In the genomic region with DNA sequence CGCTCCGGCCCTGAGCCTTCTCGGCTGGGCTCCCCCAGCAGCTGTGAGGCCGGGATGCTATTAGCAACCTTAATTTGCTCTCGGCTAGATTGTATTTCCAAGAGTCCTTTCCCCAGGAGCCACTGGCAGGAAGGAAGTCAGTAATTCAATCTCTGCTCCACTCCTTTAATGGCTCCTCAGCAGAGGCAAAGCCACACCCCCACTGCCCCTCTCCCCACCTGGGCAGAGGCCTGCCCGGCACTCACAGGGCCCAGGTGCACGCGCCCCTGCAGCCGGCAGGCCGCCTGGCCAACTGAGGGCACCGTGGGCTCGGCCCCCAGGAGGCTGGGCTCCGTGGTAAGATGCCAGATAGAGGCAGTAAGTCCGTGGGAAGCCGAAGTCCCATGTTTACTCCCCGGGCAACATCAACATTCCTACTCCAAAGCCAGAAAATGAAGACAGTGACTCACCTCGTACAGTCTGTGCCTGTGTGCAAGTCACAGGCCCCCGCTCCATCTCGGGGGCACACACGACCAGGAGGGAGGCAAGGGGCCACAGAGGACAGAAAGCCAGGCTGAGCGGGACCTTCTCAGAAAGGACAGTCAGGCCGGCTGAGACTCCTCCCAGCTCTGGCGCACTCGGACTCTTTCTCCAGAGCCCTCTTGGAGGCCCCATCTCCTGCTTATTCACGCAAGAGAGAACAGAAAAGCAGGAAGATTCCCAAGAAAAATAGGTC, we compare ENCODE assay signal across 10 cellular contexts. TPM values are rescaled to one million over a fixed set of nuclear protein-coding genes. Genes with fewer than 3 reads are reported as not detected.
DNase-seq lines count a peak whose midpoint lies in the region; ATAC-seq and TF ChIP-seq lines count a peak whose summit lies in the region.
"Had no signal": no experiment of that assay in that cellular context is flagged by ENCODE, and none has a peak within 500 bp of the region (broad histone marks: within the 10 kb centered on the region; RNA-seq: fewer than 3 reads in every experiment).

No MANE protein-coding gene starts in this region.

- intact Hi-C loops in left cardiac atrium (cut with DNase I): no loop called here

- TF ChIP-seq CTCF in HEK293 (tag by site-specific recombination; IDR thresholded peaks at IDR 0.05): no peak

- POLR2A ChIA-PET in HEK293 (lab: Yijun Ruan, JAX): interaction anchor here (0.6 kb wide), 1 partner anchor 82 kb away, joined by 3 read pairs; no protein-coding TSS in a partner anchor

- H3K4me3 ChIP-seq in HEK293 (ENCODE audit: low read depth, low read length): peak overlapping the region; percentile 21; the same call in 1 of the 2 replicates
- peak overlapping the region; percentile 23 for H3K4me3 ChIP-seq in skeletal muscle cell (ENCODE audit: low read depth, low read length)
- H3K4me3 ChIP-seq: lung had no signal

- peak; percentile 4 to 6 for ATAC-seq in left cardiac atrium
- ATAC-seq in activated CD4-positive, CD25-positive, alpha-beta regulatory T cell treated with anti-CD3 and anti-CD28 coated beads, Interleukin-2, amount 50 U/mL, for 24 hours: no peak
- ATAC-seq in HG02840 (IDR thresholded peaks at IDR 0.05; ENCODE audit: low FRiP score, unreplicated experiment): no peak

- DNase-seq in left cardiac atrium (no peak), skeletal muscle cell (ENCODE audit: low read depth) (no peak), AML-193 (lab: John Stamatoyannopoulos, UW) (no peak), SIG-M5 (lab: John Stamatoyannopoulos, UW) (no peak)
- DNase-seq: NCI-H226 had no signal

- H3K27ac ChIP-seq in HEK293 (ENCODE audit: extremely low read depth, low read depth, low read length): peak overlapping the region; percentile 28; the same call in 1 of the 2 replicates

- H3K4me1 ChIP-seq in HEK293 (ENCODE audit: control insufficient read depth, insufficient read depth, low read length): peaks cover 14% of the 10 kb centered on the region

- CTCF ChIA-PET in HEK293 (lab: Yijun Ruan, JAX): interaction anchor here (0.7 kb wide), 1 partner anchor 24 kb away, joined by 3 read pairs; no protein-coding TSS in a partner anchor

- no peaks in the 10 kb centered on the region for H3K36me3 ChIP-seq in HEK293 (ENCODE audit: control insufficient read depth in 2 of 2, insufficient read depth in 1 of 2, low read length in 2 of 2)

- no peaks in the 10 kb centered on the region for H3K9me3 ChIP-seq in HEK293 (ENCODE audit: control insufficient read depth, insufficient read depth, low read depth, low read length)

TF ChIP-seq in HEK293, 187 proteins besides CTCF, POLR2A, EP300 and RAD21 (continues in another document):
- no peak for TF ChIP-seq KLF16 (tag by site-specific recombination; IDR thresholded peaks at IDR 0.05)
- TF ChIP-seq, protein P1, sequence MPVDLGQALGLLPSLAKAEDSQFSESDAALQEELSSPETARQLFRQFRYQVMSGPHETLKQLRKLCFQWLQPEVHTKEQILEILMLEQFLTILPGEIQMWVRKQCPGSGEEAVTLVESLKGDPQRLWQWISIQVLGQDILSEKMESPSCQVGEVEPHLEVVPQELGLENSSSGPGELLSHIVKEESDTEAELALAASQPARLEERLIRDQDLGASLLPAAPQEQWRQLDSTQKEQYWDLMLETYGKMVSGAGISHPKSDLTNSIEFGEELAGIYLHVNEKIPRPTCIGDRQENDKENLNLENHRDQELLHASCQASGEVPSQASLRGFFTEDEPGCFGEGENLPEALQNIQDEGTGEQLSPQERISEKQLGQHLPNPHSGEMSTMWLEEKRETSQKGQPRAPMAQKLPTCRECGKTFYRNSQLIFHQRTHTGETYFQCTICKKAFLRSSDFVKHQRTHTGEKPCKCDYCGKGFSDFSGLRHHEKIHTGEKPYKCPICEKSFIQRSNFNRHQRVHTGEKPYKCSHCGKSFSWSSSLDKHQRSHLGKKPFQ (tag by site-specific recombination; IDR thresholded peaks at IDR 0.05): no peak
- TF ChIP-seq, protein P2, sequence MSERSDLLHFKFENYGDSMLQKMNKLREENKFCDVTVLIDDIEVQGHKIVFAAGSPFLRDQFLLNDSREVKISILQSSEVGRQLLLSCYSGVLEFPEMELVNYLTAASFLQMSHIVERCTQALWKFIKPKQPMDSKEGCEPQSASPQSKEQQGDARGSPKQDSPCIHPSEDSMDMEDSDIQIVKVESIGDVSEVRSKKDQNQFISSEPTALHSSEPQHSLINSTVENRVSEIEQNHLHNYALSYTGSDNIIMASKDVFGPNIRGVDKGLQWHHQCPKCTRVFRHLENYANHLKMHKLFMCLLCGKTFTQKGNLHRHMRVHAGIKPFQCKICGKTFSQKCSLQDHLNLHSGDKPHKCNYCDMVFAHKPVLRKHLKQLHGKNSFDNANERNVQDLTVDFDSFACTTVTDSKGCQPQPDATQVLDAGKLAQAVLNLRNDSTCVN (tag by site-specific recombination; optimal IDR thresholded peaks at IDR 0.05): peak; percentile 39
- TF ChIP-seq ZIC2 (tag by site-specific recombination; IDR thresholded peaks at IDR 0.05): peak; percentile 89
- TF ChIP-seq HOXD13 (CRISPR knock-in tag; IDR thresholded peaks at IDR 0.05; ENCODE audit: borderline replicate concordance): no peak
- no peak for TF ChIP-seq ZNF843 (tag by site-specific recombination; IDR thresholded peaks at IDR 0.05)
- no peak for TF ChIP-seq ZNF37A (tag by site-specific recombination; IDR thresholded peaks at IDR 0.05)
- no peak for TF ChIP-seq ZNF610 (tag by site-specific recombination; IDR thresholded peaks at IDR 0.05; ENCODE audit: borderline replicate concordance)
- TF ChIP-seq ZNF223 (tag by site-specific recombination; IDR thresholded peaks at IDR 0.05): no peak
- TF ChIP-seq ZNF423 (tag by site-specific recombination; IDR thresholded peaks at IDR 0.05): no peak
- TF ChIP-seq, protein P3, sequence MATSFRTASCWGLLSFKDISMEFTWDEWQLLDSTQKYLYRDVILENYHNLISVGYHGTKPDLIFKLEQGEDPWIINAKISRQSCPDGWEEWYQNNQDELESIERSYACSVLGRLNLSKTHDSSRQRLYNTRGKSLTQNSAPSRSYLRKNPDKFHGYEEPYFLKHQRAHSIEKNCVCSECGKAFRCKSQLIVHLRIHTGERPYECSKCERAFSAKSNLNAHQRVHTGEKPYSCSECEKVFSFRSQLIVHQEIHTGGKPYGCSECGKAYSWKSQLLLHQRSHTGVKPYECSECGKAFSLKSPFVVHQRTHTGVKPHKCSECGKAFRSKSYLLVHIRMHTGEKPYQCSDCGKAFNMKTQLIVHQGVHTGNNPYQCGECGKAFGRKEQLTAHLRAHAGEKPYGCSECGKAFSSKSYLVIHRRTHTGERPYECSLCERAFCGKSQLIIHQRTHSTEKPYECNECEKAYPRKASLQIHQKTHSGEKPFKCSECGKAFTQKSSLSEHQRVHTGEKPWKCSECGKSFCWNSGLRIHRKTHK (tag by site-specific recombination; IDR thresholded peaks at IDR 0.05): no peak
- no peak for TF ChIP-seq ZNF585B (tag by site-specific recombination; IDR thresholded peaks at IDR 0.05)

TF ChIP-seq in PFSK-1, 5 proteins besides CTCF, POLR2A, EP300 and RAD21:
- TF ChIP-seq, protein P4, sequence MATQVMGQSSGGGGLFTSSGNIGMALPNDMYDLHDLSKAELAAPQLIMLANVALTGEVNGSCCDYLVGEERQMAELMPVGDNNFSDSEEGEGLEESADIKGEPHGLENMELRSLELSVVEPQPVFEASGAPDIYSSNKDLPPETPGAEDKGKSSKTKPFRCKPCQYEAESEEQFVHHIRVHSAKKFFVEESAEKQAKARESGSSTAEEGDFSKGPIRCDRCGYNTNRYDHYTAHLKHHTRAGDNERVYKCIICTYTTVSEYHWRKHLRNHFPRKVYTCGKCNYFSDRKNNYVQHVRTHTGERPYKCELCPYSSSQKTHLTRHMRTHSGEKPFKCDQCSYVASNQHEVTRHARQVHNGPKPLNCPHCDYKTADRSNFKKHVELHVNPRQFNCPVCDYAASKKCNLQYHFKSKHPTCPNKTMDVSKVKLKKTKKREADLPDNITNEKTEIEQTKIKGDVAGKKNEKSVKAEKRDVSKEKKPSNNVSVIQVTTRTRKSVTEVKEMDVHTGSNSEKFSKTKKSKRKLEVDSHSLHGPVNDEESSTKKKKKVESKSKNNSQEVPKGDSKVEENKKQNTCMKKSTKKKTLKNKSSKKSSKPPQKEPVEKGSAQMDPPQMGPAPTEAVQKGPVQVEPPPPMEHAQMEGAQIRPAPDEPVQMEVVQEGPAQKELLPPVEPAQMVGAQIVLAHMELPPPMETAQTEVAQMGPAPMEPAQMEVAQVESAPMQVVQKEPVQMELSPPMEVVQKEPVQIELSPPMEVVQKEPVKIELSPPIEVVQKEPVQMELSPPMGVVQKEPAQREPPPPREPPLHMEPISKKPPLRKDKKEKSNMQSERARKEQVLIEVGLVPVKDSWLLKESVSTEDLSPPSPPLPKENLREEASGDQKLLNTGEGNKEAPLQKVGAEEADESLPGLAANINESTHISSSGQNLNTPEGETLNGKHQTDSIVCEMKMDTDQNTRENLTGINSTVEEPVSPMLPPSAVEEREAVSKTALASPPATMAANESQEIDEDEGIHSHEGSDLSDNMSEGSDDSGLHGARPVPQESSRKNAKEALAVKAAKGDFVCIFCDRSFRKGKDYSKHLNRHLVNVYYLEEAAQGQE (IDR thresholded peaks at IDR 0.05; ENCODE audit: insufficient read depth in 1 of 2, low read depth in 2 of 2, low read length in 2 of 2): no peak
- TF ChIP-seq SIN3A (IDR thresholded peaks at IDR 0.05; ENCODE audit: borderline replicate concordance, insufficient read depth, low read length) (no peak), FOXP2 (optimal IDR thresholded peaks at IDR 0.05; ENCODE audit: borderline replicate concordance, extremely low read depth, extremely low read length, insufficient read depth) (peak; percentile 33), POLR2AphosphoS5 (IDR thresholded peaks at IDR 0.05; ENCODE audit: low read depth, low read length) (no peak), TAF1 (IDR thresholded peaks at IDR 0.05; ENCODE audit: borderline replicate concordance, insufficient read depth, low read length) (no peak)
TF ChIP-seq in PFSK-1: peak in this region for 1.

RNA-seq across cellular contexts. Expression of a gene that starts 5.1 kb away (rescaled TPM):
- 4.3 TPM for polyA plus RNA-seq in PFSK-1 (2012; ENCODE audit: insufficient read length, low read depth)
- 10 to 100 TPM; 33.3 to 40.0 TPM for total RNA-seq in left cardiac atrium

Comparison
In these comparisons a context has a peak if more than half of its experiments do, and no peak if none do; other contexts are left out.
1. ATAC-seq: peak in left cardiac atrium (2 of 2); none in activated CD4-positive, CD25-positive, alpha-beta regulatory T cell treated with anti-CD3 and anti-CD28 coated beads, Interleukin-2, amount 50 U/mL, for 24 hours (0 of 2) and HG02840 (single experiment).